ENCODE assay signal across 9 cellular contexts in the genomic region with DNA sequence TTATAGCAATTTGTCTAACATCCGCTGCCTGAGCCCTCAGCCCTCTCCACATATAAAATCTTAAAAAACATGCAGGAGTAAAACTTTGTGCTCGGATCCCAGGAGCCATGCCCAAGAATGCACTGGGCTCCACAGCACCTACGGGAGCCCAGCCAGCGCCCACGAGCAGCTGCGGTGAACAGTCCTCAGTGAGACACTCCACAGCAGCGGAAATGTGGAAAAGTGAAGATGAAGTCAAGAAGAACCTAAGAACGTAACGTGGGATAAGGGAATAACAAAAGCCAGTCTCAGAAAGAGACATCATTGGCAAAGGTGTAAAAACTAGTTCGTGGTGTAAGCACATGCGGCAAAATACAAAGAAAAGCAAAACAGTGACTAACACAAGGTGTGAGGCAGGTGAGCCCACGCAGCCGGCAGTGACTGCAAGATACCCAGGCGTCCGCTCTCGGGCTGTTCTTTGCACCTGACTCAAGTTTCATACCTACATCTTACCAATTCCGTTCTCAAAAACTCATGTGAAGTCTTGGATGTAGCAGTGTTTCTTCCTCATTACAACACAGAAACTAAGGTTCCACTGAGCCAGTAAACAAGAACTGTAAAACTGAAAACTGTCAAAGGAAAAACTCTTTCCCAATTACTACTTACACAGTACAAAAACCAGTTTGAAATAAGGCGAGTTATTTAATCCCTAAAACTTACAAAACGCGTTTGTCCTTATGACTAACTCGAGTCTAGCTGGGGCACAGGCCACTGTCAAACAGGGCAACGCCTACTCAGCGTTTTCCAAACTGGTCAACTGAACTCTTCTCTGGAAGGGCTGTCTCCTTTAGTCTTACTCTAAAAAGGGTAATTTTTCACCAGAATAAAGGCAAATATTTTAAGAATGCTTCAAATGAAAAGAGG. TPM values are rescaled to one million over a fixed set of nuclear protein-coding genes. Genes with fewer than 3 reads are reported as not detected.
DNase-seq lines count a peak whose midpoint lies in the region; ATAC-seq, FAIRE-seq and TF ChIP-seq lines count a peak whose summit lies in the region.
"Had no signal": no experiment of that assay in that cellular context is flagged by ENCODE, and none has a peak within 500 bp of the region (broad histone marks: within the 10 kb centered on the region; RNA-seq: fewer than 3 reads in every experiment).

No MANE protein-coding gene starts in this region.

- H2AFZ ChIP-seq in KMS-11 (ENCODE audit: low read depth) = no peak overlapping the region

- no peak overlapping the region for H3K9ac ChIP-seq in KMS-11

- ATAC-seq in A549 = 0 out of 6 replicates have a peak, but pooled peaks of 1 of the 2 experiments have one; percentile 18
- ATAC-seq in esophagus mucosa = peak; percentile 57
- no peak for ATAC-seq in HG03378 (IDR thresholded peaks at IDR 0.05; ENCODE audit: unreplicated experiment)

- intact Hi-C loops in prostate gland (cut with DNase I) = loop anchor here (5.0 kb wide), 1 partner anchor 57 kb away; a partner anchor contains a TSS

- no peak for FAIRE-seq in A549 (lab: Jason Lieb, UNC)
- FAIRE-seq: islet of Langerhans had no signal

- peak overlapping the region; percentile 66 for H3K4me3 ChIP-seq in A549
- no peak overlapping the region for H3K4me3 ChIP-seq in KMS-11 (IDR thresholded peaks at IDR 0.05; ENCODE audit: insufficient read depth, low read depth, low read length)
- H3K4me3 ChIP-seq in prostate gland = peak overlapping the region; percentile 56 to 79

- no peaks in the 10 kb centered on the region for H4K20me1 ChIP-seq in KMS-11 (ENCODE audit: insufficient read depth)

- H3K27me3 ChIP-seq in KMS-11 (ENCODE audit: insufficient read depth, low read depth) (no peaks in the 10 kb centered on the region), prostate gland (replicated peaks; ENCODE audit: insufficient read depth) (no peaks in the 10 kb centered on the region)

- POLR2A ChIA-PET in A549 (lab: Yijun Ruan, JAX) = no interaction called here

- no peak for DNase-seq in A549 (ENCODE audit: low read depth in 1 of 2, low spot score in 1 of 2)
- DNase-seq in activated CD8-positive, alpha-beta memory T cell treated with anti-CD3 and anti-CD28 coated beads for 24 hours = peak; percentile 77
- no peak for DNase-seq in prostate gland (ENCODE audit: low spot score)
- DNase-seq in AG08395 (ENCODE audit: low spot score) = no peak
- no peak for DNase-seq in islet precursor cell

- TF ChIP-seq EP300 in A549 (IDR thresholded peaks at IDR 0.05) = no peak

- H3K9me3 ChIP-seq in A549 (peaks cover 19% of the 10 kb centered on the region), prostate gland (no peaks in the 10 kb centered on the region)

- no peak for TF ChIP-seq CTCF in A549 (IDR thresholded peaks at IDR 0.05)
- TF ChIP-seq CTCF in KMS-11 (conservative IDR thresholded peaks at IDR 0.05; ENCODE audit: low read depth, low read length) = no peak
- TF ChIP-seq CTCF in prostate gland (IDR thresholded peaks at IDR 0.05) = no peak

- peak overlapping the region; percentile 86 for H3K4me2 ChIP-seq in A549
- H3K4me2 ChIP-seq in KMS-11 = 0 out of 2 replicates have a peak overlapping the region, but pooled peaks have one; percentile 43

- peaks cover 54% of the 10 kb centered on the region for H3K79me2 ChIP-seq in KMS-11 (ENCODE audit: insufficient read depth, low read depth)

- H3K4me1 ChIP-seq in A549 (peaks cover 22% of the 10 kb centered on the region), KMS-11 (ENCODE audit: low read depth, poor library complexity, severe bottlenecking) (peaks cover 14% of the 10 kb centered on the region), prostate gland (replicated peaks) (no peaks in the 10 kb centered on the region)

- H3K27ac ChIP-seq in A549 (peak overlapping the region in 1 of 2 experiments; percentile 93; a peak in 2 of 6 replicates), KMS-11 (no peak overlapping the region), prostate gland (peak overlapping the region; percentile 23 to 33)

- WGBS in A549 (ENCODE audit: missing lambda C conversion rate) = 70% methylated on average over 23 of the region's 23 CpGs
- 22% methylated on average over 23 of the region's 23 CpGs for WGBS in prostate gland

- no peak for TF ChIP-seq RAD21 in A549 (conservative IDR thresholded peaks at IDR 0.05 in 1 of 2, IDR thresholded peaks at IDR 0.05 in 1 of 2)

- TF ChIP-seq POLR2A in A549 (IDR thresholded peaks at IDR 0.05; ENCODE audit: low read length) (no peak), prostate gland (IDR thresholded peaks at IDR 0.05) (no peak)

- H3K36me3 ChIP-seq in KMS-11 (ENCODE audit: insufficient read depth) (no peaks in the 10 kb centered on the region), prostate gland (no peaks in the 10 kb centered on the region)

- CTCF ChIA-PET in A549 (lab: Yijun Ruan, JAX) = interaction anchor here (0.8 to 1.0 kb wide), 2 partner anchors 8 to 9 kb away, joined by 3 read pairs; no protein-coding TSS in a partner anchor

TF ChIP-seq in A549, 52 proteins besides CTCF, POLR2A, EP300 and RAD21:
- TF ChIP-seq MAFK (IDR thresholded peaks at IDR 0.05; ENCODE audit: partially characterized antibody) (peak; percentile 93), ZNF302 (CRISPR knock-in tag; IDR thresholded peaks at IDR 0.05) (no peak), KDM5A (IDR thresholded peaks at IDR 0.05) (no peak)
- TF ChIP-seq, protein P1, sequence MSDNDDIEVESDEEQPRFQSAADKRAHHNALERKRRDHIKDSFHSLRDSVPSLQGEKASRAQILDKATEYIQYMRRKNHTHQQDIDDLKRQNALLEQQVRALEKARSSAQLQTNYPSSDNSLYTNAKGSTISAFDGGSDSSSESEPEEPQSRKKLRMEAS (IDR thresholded peaks at IDR 0.05) = no peak
- TF ChIP-seq, protein P2, sequence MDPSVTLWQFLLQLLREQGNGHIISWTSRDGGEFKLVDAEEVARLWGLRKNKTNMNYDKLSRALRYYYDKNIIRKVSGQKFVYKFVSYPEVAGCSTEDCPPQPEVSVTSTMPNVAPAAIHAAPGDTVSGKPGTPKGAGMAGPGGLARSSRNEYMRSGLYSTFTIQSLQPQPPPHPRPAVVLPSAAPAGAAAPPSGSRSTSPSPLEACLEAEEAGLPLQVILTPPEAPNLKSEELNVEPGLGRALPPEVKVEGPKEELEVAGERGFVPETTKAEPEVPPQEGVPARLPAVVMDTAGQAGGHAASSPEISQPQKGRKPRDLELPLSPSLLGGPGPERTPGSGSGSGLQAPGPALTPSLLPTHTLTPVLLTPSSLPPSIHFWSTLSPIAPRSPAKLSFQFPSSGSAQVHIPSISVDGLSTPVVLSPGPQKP (IDR thresholded peaks at IDR 0.05; ENCODE audit: low read depth, low read length) = no peak

RNA-seq across cellular contexts. Expression of a gene that starts 1.7 kb away (rescaled TPM):
- 8.6 and 11.0 TPM in 2 replicates for polyA plus RNA-seq in A549 (2011; rRNA removed)
- 7.1 and 7.8 TPM in 2 replicates for polyA plus RNA-seq in A549 (2012; cell fraction: cytosol; rRNA removed)
- 8.5 and 11.2 TPM in 2 replicates for polyA plus RNA-seq in A549 (2012; cell fraction: nucleus; rRNA removed)
- polyA plus RNA-seq in A549 (2017; fragmentation: RNase III; extraction: RNeasy Plus Mini Kit Qiagen cat#74134 plus additional on column Dnase treatment) = 14.6 to 16.6 TPM (median 15.0 TPM) in 3 replicates
- polyA minus RNA-seq in A549 (2011; rRNA and poly(A)+ RNA removed) = 41.1 and 49.9 TPM in 2 replicates
- total RNA-seq in esophagus mucosa = 52.7 TPM
- total RNA-seq in prostate gland = 10 to 100 TPM; 28.3 to 86.6 TPM

RNA-seq across cellular contexts. Expression of a gene that starts 55.5 kb away (rescaled TPM):
- polyA plus RNA-seq in A549 (2011; rRNA removed) (31.5 and 37.6 TPM in 2 replicates), A549 (2017; fragmentation: RNase III; extraction: RNeasy Plus Mini Kit Qiagen cat#74134 plus additional on column Dnase treatment) (28.7 to 30.8 TPM (median 29.8 TPM) in 3 replicates)
- polyA plus RNA-seq in A549 (2012; cell fraction: cytosol; rRNA removed) = 55.0 and 56.4 TPM in 2 replicates
- polyA plus RNA-seq in A549 (2012; cell fraction: nucleus; rRNA removed) = 44.6 and 56.7 TPM in 2 replicates
- 21.2 and 21.9 TPM in 2 replicates for polyA minus RNA-seq in A549 (2011; rRNA and poly(A)+ RNA removed)
- total RNA-seq in esophagus mucosa (42.6 TPM), prostate gland (10 to 100 TPM; 53.7 to 59.1 TPM)
